Comparison of ENCODE assay signal across 1 cellular context in genomic region chr1:225818229-225818628, GRCh38.
TF ChIP-seq lines count a peak whose summit lies in the region.

No MANE protein-coding gene starts in this region.

TF ChIP-seq in liver, 16 proteins besides CTCF, POLR2A, EP300 and RAD21:
- TF ChIP-seq EGR1 (IDR thresholded peaks at IDR 0.05; ENCODE audit: low read depth in 2 of 2): no peak
- no peak for TF ChIP-seq SP1 (IDR thresholded peaks at IDR 0.05)
- no peak for TF ChIP-seq TAF1 (conservative IDR thresholded peaks at IDR 0.05)
- no peak for TF ChIP-seq RXRA (IDR thresholded peaks at IDR 0.05)
- TF ChIP-seq REST (IDR thresholded peaks at IDR 0.05): no peak
- no peak for TF ChIP-seq HNF4A (conservative IDR thresholded peaks at IDR 0.05)
- TF ChIP-seq FOXA1 (IDR thresholded peaks at IDR 0.05): no peak
- TF ChIP-seq ZBTB33 (IDR thresholded peaks at IDR 0.05): no peak
- TF ChIP-seq FOXA2 (IDR thresholded peaks at IDR 0.05): no peak
- TF ChIP-seq HNF4G (IDR thresholded peaks at IDR 0.05): no peak
- no peak for TF ChIP-seq YY1 (IDR thresholded peaks at IDR 0.05)
- TF ChIP-seq JUND (IDR thresholded peaks at IDR 0.05): no peak
- TF ChIP-seq ATF3 (IDR thresholded peaks at IDR 0.05): no peak
- no peak for TF ChIP-seq MAX (IDR thresholded peaks at IDR 0.05)
- no peak for TF ChIP-seq NR2F2 (IDR thresholded peaks at IDR 0.05)
